ENCODE assay signal across 19 cellular contexts in genomic region chr3:94349310-94349848, GRCh38.
DNase-seq lines count a peak whose midpoint lies in the region; ATAC-seq and TF ChIP-seq lines count a peak whose summit lies in the region.
"Had no signal": no experiment of that assay in that cellular context is flagged by ENCODE, and none has a peak within 500 bp of the region (broad histone marks: within the 10 kb centered on the region; RNA-seq: fewer than 3 reads in every experiment).

No MANE protein-coding gene starts in this region.

- WGBS in mesendoderm (ENCODE audit: extremely low coverage, insufficient coverage, low lambda C conversion rate): no CpG with 5 or more reads among the region's 4 CpGs
- 82 to 83% methylated on average over 4 of the region's 4 CpGs for WGBS in sigmoid colon, 2 donors
- WGBS in suprapubic skin: 67% methylated on average over 4 of the region's 4 CpGs

- TF ChIP-seq POLR2A in sigmoid colon (IDR thresholded peaks at IDR 0.05) (no peak), suprapubic skin (IDR thresholded peaks at IDR 0.05) (no peak)

- H3K4ac ChIP-seq in mesendoderm (ENCODE audit: low read depth, low read length): no peak overlapping the region

- H3K79me1 ChIP-seq in mesendoderm (ENCODE audit: low read length): no peaks in the 10 kb centered on the region

- no peak overlapping the region for H2BK5ac ChIP-seq in mesendoderm (ENCODE audit: low read length)

- DNase-seq in ELF-1 (ENCODE audit: low read depth, low spot score) (peak; percentile 81), NCI-H226 (peak; percentile 60), astrocyte of the hippocampus (ENCODE audit: low read depth, low spot score) (peak; percentile 9), mesendoderm (peak; percentile 57), sigmoid colon (no peak), suprapubic skin (ENCODE audit: low spot score in 2 of 2) (no peak)
- DNase-seq in activated CD4-positive, alpha-beta T cell treated with anti-CD3 and anti-CD28 coated beads, Interleukin-2, amount 50 U/mL, for 48 hours: no peak
- DNase-seq: BE2C, DMS79, HCEC 1CT, Karpas-422, MV-4-11, NCI-H1417 treated with DMSO at 0.1 percent for 48 hours, NCI-H187, NCI-H510A, NCI-H748 treated with DMSO at 0.1 percent for 48 hours, OCI-M1 had no signal

- H3K27me3 ChIP-seq in mesendoderm (ENCODE audit: insufficient read depth, low read length, poor library complexity): no peaks in the 10 kb centered on the region
- H3K27me3 ChIP-seq in sigmoid colon: no peaks in the 10 kb centered on the region
- no peaks in the 10 kb centered on the region for H3K27me3 ChIP-seq in suprapubic skin
- H3K27me3 ChIP-seq: BE2C had no signal

- no peaks in the 10 kb centered on the region for H3K36me3 ChIP-seq in mesendoderm (ENCODE audit: control insufficient read depth, insufficient read depth, low read length)
- no peaks in the 10 kb centered on the region for H3K36me3 ChIP-seq in sigmoid colon
- no peaks in the 10 kb centered on the region for H3K36me3 ChIP-seq in suprapubic skin
- H3K36me3 ChIP-seq: BE2C had no signal

- H4K8ac ChIP-seq in mesendoderm (ENCODE audit: low read depth, low read length): no peak overlapping the region

- no peaks in the 10 kb centered on the region for H3K79me2 ChIP-seq in mesendoderm (ENCODE audit: control insufficient read depth, insufficient read depth, low read length)

- intact Hi-C loops in sigmoid colon (cut with DNase I): no loop called here

- no peak overlapping the region for H3K9ac ChIP-seq in mesendoderm (ENCODE audit: low read length)

- H3K23ac ChIP-seq in mesendoderm (ENCODE audit: low read length): no peak overlapping the region

- H3K9me3 ChIP-seq in sigmoid colon (no peaks in the 10 kb centered on the region), suprapubic skin (no peaks in the 10 kb centered on the region)
- H3K9me3 ChIP-seq: BE2C had no signal

- no peak overlapping the region for H2BK120ac ChIP-seq in mesendoderm (ENCODE audit: low read depth, low read length)

- H3K18ac ChIP-seq in mesendoderm (ENCODE audit: low read length): no peak overlapping the region

- TF ChIP-seq EP300 in sigmoid colon (IDR thresholded peaks at IDR 0.05) (no peak), suprapubic skin (IDR thresholded peaks at IDR 0.05) (no peak)

- H4K5ac ChIP-seq in mesendoderm (ENCODE audit: low read length): no peak overlapping the region

- H2BK15ac ChIP-seq in mesendoderm (replicated peaks; ENCODE audit: low read depth): no peak overlapping the region

- no peak overlapping the region for H2AK5ac ChIP-seq in mesendoderm (ENCODE audit: low read length)

- H3K4me3 ChIP-seq in mesendoderm (ENCODE audit: low read length) (no peak overlapping the region), sigmoid colon (no peak overlapping the region), suprapubic skin (no peak overlapping the region)

- H3K56ac ChIP-seq in mesendoderm (ENCODE audit: low read length): no peak overlapping the region

- H3K27ac ChIP-seq in mesendoderm (ENCODE audit: low read depth, low read length) (no peak overlapping the region), sigmoid colon (no peak overlapping the region), suprapubic skin (no peak overlapping the region)

- TF ChIP-seq CTCF in sigmoid colon (IDR thresholded peaks at IDR 0.05) (no peak), suprapubic skin (IDR thresholded peaks at IDR 0.05) (no peak)

- H3K4me1 ChIP-seq in mesendoderm (ENCODE audit: control insufficient read depth, low read depth, low read length) (no peaks in the 10 kb centered on the region), sigmoid colon (peaks cover 0 to 8% (median 0%) of the 10 kb centered on the region in 4 donors), suprapubic skin (no peaks in the 10 kb centered on the region)
- H3K4me1 ChIP-seq: BE2C had no signal

- ATAC-seq in esophagus mucosa: no peak
- ATAC-seq: Right ventricle myocardium inferior had no signal

- H3K4me2 ChIP-seq in mesendoderm (ENCODE audit: low read length): no peak overlapping the region

Comparison
In these comparisons a context has a peak if more than half of its experiments do, and no peak if none do; other contexts are left out.
1. DNase-seq: peak in ELF-1 (single experiment), NCI-H226 (single experiment), astrocyte of the hippocampus (single experiment) and mesendoderm (single experiment); none in sigmoid colon (single experiment), activated CD4-positive, alpha-beta T cell treated with anti-CD3 and anti-CD28 coated beads, Interleukin-2, amount 50 U/mL, for 48 hours (0 of 2) and suprapubic skin (0 of 2).